ENCODE assay signal across 29 cellular contexts in genomic region chr4:54548831-54549460, GRCh38.
"Had no signal": no experiment of that assay in that cellular context is flagged by ENCODE, and none has a peak within 500 bp of the region (broad histone marks: within the 10 kb centered on the region; RNA-seq: fewer than 3 reads in every experiment).

No MANE protein-coding gene starts in this region.

- H3K27ac ChIP-seq: brain microvascular endothelial cell, KMS-11, WERI-Rb-1 had no signal

- H3K4me2 ChIP-seq: KMS-11 had no signal

- DNase-seq: activated CD4-positive, alpha-beta memory T cell treated with anti-CD3 and anti-CD28 coated beads, Interleukin-2, amount 10 ng/mL, durations not matched to agents 7 days and 5 days; activated CD4-positive, alpha-beta T cell treated with anti-CD3 and anti-CD28 coated beads for 1 hour; activated CD4-positive, CD25-positive, alpha-beta regulatory T cell; activated CD8-positive, alpha-beta memory T cell treated with anti-CD3 and anti-CD28 coated beads for 24 hours; activated CD8-positive, alpha-beta memory T cell treated with anti-CD3 and anti-CD28 coated beads, Interleukin-2, amount 10 ng/mL, durations not matched to agents 7 days and 5 days; activated CD8-positive, alpha-beta memory T cell treated with anti-CD3 and anti-CD28 coated beads, Interleukin-2, amount 50 U/mL, for 48 hours; activated effector memory CD4-positive, alpha-beta T cell treated with Interleukin-2 at 50 U/mL for 16 hours; activated naive CD4-positive, alpha-beta T cell treated with anti-CD3 and anti-CD28 coated beads, Interleukin-2, amount 10 ng/mL, durations not matched to agents 7 days and 5 days; activated naive CD8-positive, alpha-beta T cell treated with anti-CD3 and anti-CD28 coated beads, Interleukin-2, amount 50 U/mL, for 24 hours; activated T-cell treated with anti-CD3 and anti-CD28 coated beads, Interleukin-2, amount 50 U/mL, for 48 hours; aorta; brain microvascular endothelial cell; central memory CD4-positive, alpha-beta T cell; MM.1S; MV-4-11; NCI-H1092; NCI-H146; NCI-H187; NCI-H2029 treated with DMSO at 0.1 percent for 48 hours; NCI-H2107; NCI-H2171; NCI-H510A; NCI-H526; NCI-H748 treated with DMSO at 0.1 percent for 48 hours; NK-92 treated with Interleukin-12 subunit alpha and Interleukin-12 subunit beta, amount 100 ng/mL, for 24 hours; Right ventricle myocardium superior; T1000; WERI-Rb-1 had no signal

- H3K9ac ChIP-seq: KMS-11 had no signal

- ATAC-seq: activated CD8-positive, alpha-beta memory T cell treated with anti-CD3 and anti-CD28 coated beads, Interleukin-2, amount 10 ng/mL, durations not matched to agents 7 days and 5 days had no signal

- H3K36me3 ChIP-seq: brain microvascular endothelial cell, WERI-Rb-1 had no signal

- H3K27me3 ChIP-seq: brain microvascular endothelial cell had no signal
